Comparison of ENCODE assay signal across 8 cellular contexts in the genomic region with DNA sequence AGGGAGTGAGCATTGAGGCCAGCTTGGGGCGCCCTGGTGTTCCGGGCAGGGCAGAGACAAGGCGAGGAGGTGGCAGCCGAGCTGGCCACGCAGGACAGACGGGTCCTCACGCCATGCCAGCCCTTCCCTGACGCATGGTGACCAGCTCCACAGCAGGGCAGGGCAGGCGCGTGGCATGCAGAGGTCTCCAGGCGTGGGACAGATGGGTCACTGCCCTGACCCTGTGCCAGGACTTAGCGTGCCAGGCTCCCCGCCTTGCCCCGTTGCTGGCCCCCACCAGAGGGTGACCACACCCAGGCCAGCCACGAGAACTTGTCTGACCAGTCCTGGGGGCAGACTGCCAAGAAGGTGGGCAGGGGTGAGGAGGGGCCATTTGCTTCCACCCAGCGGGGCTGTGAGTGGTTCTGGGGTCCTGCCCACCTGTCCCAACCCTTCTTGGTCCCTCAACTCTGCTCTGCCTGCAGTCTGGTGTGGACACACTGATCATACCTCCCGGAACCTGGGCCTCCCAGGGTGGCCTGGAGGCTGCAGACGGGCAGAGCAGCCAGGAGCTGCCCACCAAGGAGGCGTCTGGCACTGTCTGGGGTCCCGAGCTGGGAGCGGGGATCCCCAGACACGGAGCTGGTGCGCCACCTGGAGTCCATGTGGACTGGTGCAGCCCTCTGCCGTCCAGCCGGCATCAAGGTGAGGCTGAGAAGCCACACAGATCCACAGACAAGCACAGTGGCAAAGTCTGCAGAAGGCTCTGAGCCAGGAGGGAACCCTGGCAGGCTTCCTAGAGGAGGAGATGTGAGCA. TPM values are rescaled to one million over a fixed set of nuclear protein-coding genes. Genes with fewer than 3 reads are reported as not detected.
A peak's percentile ranks its signal among the peaks of the same experiment; 100 is the strongest.
DNase-seq lines count a peak whose midpoint lies in the region; ATAC-seq and TF ChIP-seq lines count a peak whose summit lies in the region.

RNF224 (plus strand) TSS at position 446 of the 796 bp plus-strand sequence. CDS start 834 bp downstream, outside the sequence.

- H3K27ac ChIP-seq in ovary = no peak within 1 kb of the TSS
- peak within 1 kb of the TSS in 2 of 4 donors; percentile 17 to 54 for H3K27ac ChIP-seq in tibial nerve

- DNase-seq in D341Med (ENCODE audit: low spot score) = peak; percentile 87
- peak; percentile 86 for DNase-seq in KBM-7
- peak; percentile 69 for DNase-seq in activated T-helper 9 cell treated with anti-CD3 and anti-CD28 coated beads, Interleukin-2, amount 50 U/mL, for 16 hours (ENCODE audit: low read depth)
- peak; percentile 70 for DNase-seq in fibroblast of villous mesenchyme (ENCODE audit: low read depth)
- DNase-seq in ovary = peak; percentile 59 to 80 (median 72)
- DNase-seq in tibial nerve (ENCODE audit: low spot score in 2 of 2) = peak; percentile 45 to 61

- TF ChIP-seq CTCF in fibroblast of villous mesenchyme (IDR thresholded peaks at IDR 0.05; ENCODE audit: insufficient read depth, low read depth, low read length) = peak; percentile 88
- peak; percentile 35 to 77 (median 63) for TF ChIP-seq CTCF in ovary (IDR thresholded peaks at IDR 0.05)
- peak; percentile 81 to 92 (median 85) for TF ChIP-seq CTCF in tibial nerve (IDR thresholded peaks at IDR 0.05)

- no peak for ATAC-seq in HG03097 (IDR thresholded peaks at IDR 0.05; ENCODE audit: low FRiP score, unreplicated experiment)

- H3K4me3 ChIP-seq in fibroblast of villous mesenchyme (ENCODE audit: low read depth, low read length) = no peak within 1 kb of the TSS
- H3K4me3 ChIP-seq in ovary = no peak within 1 kb of the TSS
- no peak within 1 kb of the TSS for H3K4me3 ChIP-seq in tibial nerve

- H3K27me3 ChIP-seq in ovary = peaks cover 12% of the 10 kb centered on the region
- H3K27me3 ChIP-seq in tibial nerve = peaks cover 0 to 59% of the 10 kb centered on the region in 2 donors

- H3K9me3 ChIP-seq in ovary = no peaks in the 10 kb centered on the region
- no peaks in the 10 kb centered on the region for H3K9me3 ChIP-seq in tibial nerve

- no peaks in the 10 kb centered on the region for H3K36me3 ChIP-seq in ovary
- H3K36me3 ChIP-seq in tibial nerve = no peaks in the 10 kb centered on the region

- TF ChIP-seq POLR2A in Raji (IDR thresholded peaks at IDR 0.05; ENCODE audit: insufficient read depth, low read depth, low read length) (peak; percentile 41), ovary (IDR thresholded peaks at IDR 0.05) (no peak), tibial nerve (IDR thresholded peaks at IDR 0.05) (no peak)

- TF ChIP-seq EP300 in ovary (IDR thresholded peaks at IDR 0.05) = no peak
- TF ChIP-seq EP300 in tibial nerve (IDR thresholded peaks at IDR 0.05) = no peak

- WGBS in ovary, 3 donors = 29 to 35% (median 32%) methylated on average over 25 of the region's 25 CpGs
- WGBS in tibial nerve, 2 donors = 3 to 28% methylated on average over 5 to 21 of the region's 25 CpGs

- in situ Hi-C loops in KBM-7 (cut with MboI; ENCODE audit: low pct_unique_long_range_greater_than_20kb, low sequenced_read_pairs) = no loop called here

- intact Hi-C loops in ovary (cut with DNase I) = loop anchor here in 3 of 4 donors (5.0 to 10.0 kb wide), 3 partner anchors 100 to 442 kb away; no protein-coding TSS in a partner anchor

- peaks cover 6% of the 10 kb centered on the region for H3K4me1 ChIP-seq in ovary (ENCODE audit: insufficient read depth)
- H3K4me1 ChIP-seq in tibial nerve = peaks cover 0 to 35% (median 19%) of the 10 kb centered on the region in 4 donors

RNA-seq across cellular contexts. Expression of gene RNF224, which starts in this region (rescaled TPM):
- total RNA-seq in fibroblast of villous mesenchyme (not detected in 2 replicates), ovary (under 1 TPM in 1 of 7 donors, not detected in 6; 0.92 TPM), tibial nerve (not detected)
- polyA plus RNA-seq in ovary = not detected

Comparison
In these comparisons a context has a peak if more than half of its experiments do, and no peak if none do; other contexts are left out.
1. Peak in DNase-seq in fibroblast of villous mesenchyme; RNA of the gene not detected or under 1 TPM.
2. Peak in DNase-seq in ovary; RNA of the gene not detected or under 1 TPM.
3. Peak in DNase-seq in tibial nerve; RNA of the gene not detected or under 1 TPM.